Comparison of ENCODE assay signal across 8 cellular contexts in genomic region chr17:32755045-32755805, GRCh38.
DNase-seq lines count a peak whose midpoint lies in the region; ATAC-seq, FAIRE-seq and TF ChIP-seq lines count a peak whose summit lies in the region.

No MANE protein-coding gene starts in this region.

- TF ChIP-seq EP300 in stomach (IDR thresholded peaks at IDR 0.05), result no peak

- H3K27ac ChIP-seq in ascending aorta, result no peak overlapping the region
- no peak overlapping the region for H3K27ac ChIP-seq in right cardiac atrium (ENCODE audit: low read length)
- no peak overlapping the region for H3K27ac ChIP-seq in small intestine (ENCODE audit: low read depth in 1 of 2, low read length in 1 of 2)
- H3K27ac ChIP-seq in stomach, result no peak overlapping the region

- no peaks in the 10 kb centered on the region for H3K9me3 Mint-ChIP-seq in activated CD4-positive, alpha-beta T cell treated with anti-CD3 and anti-CD28 coated beads, Interleukin-2, amount 10 ng/mL, durations not matched to agents 24 days and 14 days

- no peak overlapping the region for H3K27ac Mint-ChIP-seq in activated CD4-positive, alpha-beta T cell treated with anti-CD3 and anti-CD28 coated beads, Interleukin-2, amount 10 ng/mL, durations not matched to agents 24 days and 14 days

- CTCF ChIA-PET in AG04449 (lab: Yijun Ruan, JAX), result interaction anchor here (0.5 to 11.3 kb wide), 22 partner anchors 8 to 559 kb away, joined by 3 to 160 read pairs (median 4); partner anchors contain the start of genes CDK5R1 and PSMD11

- no peak overlapping the region for H3K4me3 Mint-ChIP-seq in activated CD4-positive, alpha-beta T cell treated with anti-CD3 and anti-CD28 coated beads, Interleukin-2, amount 10 ng/mL, durations not matched to agents 24 days and 14 days

- FAIRE-seq in GM12892 (lab: Jason Lieb, UNC), result peak; percentile 50
- no peak for FAIRE-seq in small intestine (lab: Jason Lieb, UNC)

- no peaks in the 10 kb centered on the region for H3K9me3 ChIP-seq in ascending aorta
- H3K9me3 ChIP-seq in right cardiac atrium (ENCODE audit: control insufficient read depth, low read length), result no peaks in the 10 kb centered on the region
- H3K9me3 ChIP-seq in small intestine (ENCODE audit: control insufficient read depth, low read depth), result no peaks in the 10 kb centered on the region
- H3K9me3 ChIP-seq in stomach, result no peaks in the 10 kb centered on the region

- 78% methylated on average over 7 of the region's 7 CpGs for WGBS in right cardiac atrium
- 69 to 76% (median 73%) methylated on average over 7 of the region's 7 CpGs for WGBS in small intestine, 3 donors
- 71 to 75% (median 73%) methylated on average over 7 of the region's 7 CpGs for WGBS in stomach, 5 donors

- peak; percentile 41 for DNase-seq in AG04449 (ENCODE audit: low read depth, low spot score)
- no peak for DNase-seq in GM12892 (ENCODE audit: insufficient read length)
- DNase-seq in NCI-H2196 (lab: John Stamatoyannopoulos, UW; ENCODE audit: unreplicated experiment), result peak; percentile 33
- DNase-seq in ascending aorta (ENCODE audit: low spot score in 2 of 2), result no peak
- no peak for DNase-seq in right cardiac atrium
- peak; percentile 42 for DNase-seq in small intestine
- DNase-seq in stomach, result no peak
- no peak for DNase-seq in activated CD4-positive, alpha-beta T cell treated with anti-CD3 and anti-CD28 coated beads, Interleukin-2, amount 10 ng/mL, durations not matched to agents 24 days and 14 days

- H3K4me1 ChIP-seq in ascending aorta (no peaks in the 10 kb centered on the region), right cardiac atrium (ENCODE audit: control insufficient read depth, insufficient read depth, low read length) (no peaks in the 10 kb centered on the region), small intestine (ENCODE audit: control insufficient read depth in 2 of 2, insufficient read depth in 1 of 2, low read depth in 1 of 2, low read length in 1 of 2) (no peaks in the 10 kb centered on the region), stomach (peaks cover 0 to 9% (median 0%) of the 10 kb centered on the region in 4 donors)

- POLR2A ChIA-PET in AG04449 (lab: Yijun Ruan, JAX), result no interaction called here

- H3K4me3 ChIP-seq in AG04449 (ENCODE audit: low read depth, low read length), result no peak overlapping the region
- H3K4me3 ChIP-seq in ascending aorta, result no peak overlapping the region
- no peak overlapping the region for H3K4me3 ChIP-seq in right cardiac atrium (ENCODE audit: low read length)
- no peak overlapping the region for H3K4me3 ChIP-seq in small intestine (ENCODE audit: low read depth in 1 of 2, low read length in 2 of 2)
- H3K4me3 ChIP-seq in stomach, result no peak overlapping the region

- peaks cover 6 to 11% of the 10 kb centered on the region in 2 donors for H3K36me3 ChIP-seq in ascending aorta
- H3K36me3 ChIP-seq in small intestine (ENCODE audit: control insufficient read depth in 2 of 2, insufficient read depth in 2 of 2, low read length in 2 of 2), result peaks cover 0 to 9% of the 10 kb centered on the region in 2 donors
- H3K36me3 ChIP-seq in stomach, result peaks cover 0 to 16% (median 6%) of the 10 kb centered on the region in 4 donors

- TF ChIP-seq CTCF in AG04449 (IDR thresholded peaks at IDR 0.05; ENCODE audit: insufficient read depth, low read length, missing control alignments) (peak; percentile 33), ascending aorta (IDR thresholded peaks at IDR 0.05) (peak in 2 of 3 experiments; percentile 43 to 54), stomach (IDR thresholded peaks at IDR 0.05) (peak in 2 of 7 experiments; percentile 30 to 50)

- no peaks in the 10 kb centered on the region for H3K27me3 Mint-ChIP-seq in activated CD4-positive, alpha-beta T cell treated with anti-CD3 and anti-CD28 coated beads, Interleukin-2, amount 10 ng/mL, durations not matched to agents 24 days and 14 days

- peaks cover 9% of the 10 kb centered on the region for H3K4me1 Mint-ChIP-seq in activated CD4-positive, alpha-beta T cell treated with anti-CD3 and anti-CD28 coated beads, Interleukin-2, amount 10 ng/mL, durations not matched to agents 24 days and 14 days

- no peak for TF ChIP-seq POLR2A in GM12892 (IDR thresholded peaks at IDR 0.05; ENCODE audit: low read depth, low read length)
- TF ChIP-seq POLR2A in stomach (IDR thresholded peaks at IDR 0.05), result no peak

- H3K27me3 ChIP-seq in ascending aorta (no peaks in the 10 kb centered on the region), right cardiac atrium (ENCODE audit: control insufficient read depth, insufficient read depth) (no peaks in the 10 kb centered on the region), small intestine (ENCODE audit: control insufficient read depth in 2 of 2, insufficient read depth in 2 of 2, low read length in 2 of 2) (no peaks in the 10 kb centered on the region), stomach (no peaks in the 10 kb centered on the region)

- intact Hi-C loops in ascending aorta (cut with DNase I), result loop anchor here (5.0 kb wide), 1 partner anchor 93 kb away; no protein-coding TSS in a partner anchor
- intact Hi-C loops in right cardiac atrium (cut with DNase I), result loop anchor here in 2 of 4 donors (10.0 kb wide), 2 partner anchors 270 to 290 kb away; partner anchors contain the start of gene CDK5R1 (in 1 of the 2)
- intact Hi-C loops in stomach (cut with DNase I; ENCODE audit: low total_unique reads), result loop anchor here (10.0 kb wide), 1 partner anchor 260 kb away; no protein-coding TSS in a partner anchor
- intact Hi-C loops in activated CD4-positive, alpha-beta T cell treated with anti-CD3 and anti-CD28 coated beads, Interleukin-2, amount 10 ng/mL, durations not matched to agents 24 days and 14 days (cut with micrococcal nuclease), result loop anchor here (1.0 to 5.0 kb wide), 5 partner anchors 96 to 503 kb away; partner anchors contain the start of gene CDK5R1

- no peaks in the 10 kb centered on the region for H3K36me3 Mint-ChIP-seq in activated CD4-positive, alpha-beta T cell treated with anti-CD3 and anti-CD28 coated beads, Interleukin-2, amount 10 ng/mL, durations not matched to agents 24 days and 14 days (ENCODE audit: low read depth)

- peak; percentile 65 to 73 for ATAC-seq in right cardiac atrium

Comparison
In these comparisons a context has a peak if more than half of its experiments do, and no peak if none do; other contexts are left out.
1. DNase-seq: peak in AG04449 (single experiment), NCI-H2196 (single experiment) and small intestine (single experiment); none in GM12892 (single experiment), ascending aorta (0 of 2), right cardiac atrium (0 of 3), stomach (single experiment) and activated CD4-positive, alpha-beta T cell treated with anti-CD3 and anti-CD28 coated beads, Interleukin-2, amount 10 ng/mL, durations not matched to agents 24 days and 14 days (single experiment).